Comparison of ENCODE assay signal across 29 cellular contexts in genomic region chr7:91660734-91661355, GRCh38.
DNase-seq lines count a peak whose midpoint lies in the region; ATAC-seq and TF ChIP-seq lines count a peak whose summit lies in the region.
"Had no signal": no experiment of that assay in that cellular context is flagged by ENCODE, and none has a peak within 500 bp of the region (broad histone marks: within the 10 kb centered on the region; RNA-seq: fewer than 3 reads in every experiment).

No MANE protein-coding gene starts in this region.

- TF ChIP-seq CTCF in GM12865 (IDR thresholded peaks at IDR 0.05; ENCODE audit: insufficient read depth, low read depth, low read length, missing control alignments) (no peak), coronary artery (IDR thresholded peaks at IDR 0.05) (no peak)

- no peaks in the 10 kb centered on the region for H3K36me3 ChIP-seq in Karpas-422 (ENCODE audit: insufficient read depth, low read length)
- H3K36me3 ChIP-seq: BLaER1 treated with 17β-estradiol and CSF1 and Interleukin-3, amounts not matched to agents 10 nM and 100 nM; gastrocnemius medialis; ovary; right atrium auricular region; thoracic aorta; vagina had no signal

- H3K9me3 ChIP-seq in Karpas-422 (ENCODE audit: low read length) = no peaks in the 10 kb centered on the region
- H3K9me3 ChIP-seq: BLaER1 treated with 17β-estradiol and CSF1 and Interleukin-3, amounts not matched to agents 10 nM and 100 nM; Caco-2; gastrocnemius medialis; ovary; right atrium auricular region; thoracic aorta; vagina had no signal

- no peak overlapping the region for H3K9ac ChIP-seq in Karpas-422 (ENCODE audit: low read length)
- H3K9ac ChIP-seq: BLaER1 treated with 17β-estradiol and CSF1 and Interleukin-3, amounts not matched to agents 10 nM and 100 nM had no signal

- no peaks in the 10 kb centered on the region for H3K9me2 ChIP-seq in Karpas-422 (replicated peaks; ENCODE audit: insufficient read depth, low read length)

- no peak overlapping the region for H3K27ac ChIP-seq in coronary artery
- no peak overlapping the region for H3K27ac ChIP-seq in Karpas-422 (ENCODE audit: low read length)
- H3K27ac ChIP-seq: BLaER1 treated with 17β-estradiol and CSF1 and Interleukin-3, amounts not matched to agents 10 nM and 100 nM; gastrocnemius medialis; ovary; right atrium auricular region; thoracic aorta; vagina had no signal

- DNase-seq in GM12865 (ENCODE audit: low read depth) (peak; percentile 17), coronary artery (ENCODE audit: low spot score) (no peak), Karpas-422 (no peak)
- DNase-seq in activated CD4-positive, alpha-beta T cell treated with anti-CD3 and anti-CD28 coated beads, Interleukin-2, amount 50 U/mL, for 48 hours = no peak
- DNase-seq: ACHN; activated effector memory CD4-positive, alpha-beta T cell treated with anti-CD3 and anti-CD28 coated beads, Interleukin-2, amount 50 U/mL, for 16 hours; activated naive CD8-positive, alpha-beta T cell treated with anti-CD3 and anti-CD28 coated beads, Interleukin-2, amount 10 ng/mL, durations not matched to agents 7 days and 5 days; Caco-2; DMS79; effector CD4-positive, alpha-beta T cell; erythroblast; gastrocnemius medialis; GF-D8; hypothalamus; NCI-H2029 treated with DMSO at 0.1 percent for 48 hours; NCI-H345; NCI-H774; nephron progenitor cell; ovary; stimulated activated CD4-positive, alpha-beta T cell treated with anti-CD3 and anti-CD28 coated beads, Interleukin-4, amount 100 ng/mL, for 1 hour; stimulated activated naive CD4-positive, alpha-beta T cell had no signal

- H3K4me3 ChIP-seq in GM12865 (ENCODE audit: low read depth, low read length) (no peak overlapping the region), coronary artery (no peak overlapping the region), Karpas-422 (ENCODE audit: low read length) (no peak overlapping the region)
- H3K4me3 ChIP-seq: BLaER1 treated with 17β-estradiol and CSF1 and Interleukin-3, amounts not matched to agents 10 nM and 100 nM; gastrocnemius medialis; ovary; right atrium auricular region; thoracic aorta; vagina had no signal

- no peak overlapping the region for H3K4me2 ChIP-seq in Karpas-422 (ENCODE audit: low read depth, low read length, poor library complexity, severe bottlenecking)
- H3K4me2 ChIP-seq: BLaER1 treated with 17β-estradiol and CSF1 and Interleukin-3, amounts not matched to agents 10 nM and 100 nM had no signal

- ATAC-seq in GM19023 (IDR thresholded peaks at IDR 0.05; ENCODE audit: unreplicated experiment) = peak; percentile 63
- ATAC-seq in HG03565 (IDR thresholded peaks at IDR 0.05; ENCODE audit: unreplicated experiment) = peak; percentile 54
- ATAC-seq in esophagus mucosa = peak; percentile 86
- ATAC-seq in HG03175 (IDR thresholded peaks at IDR 0.05; ENCODE audit: unreplicated experiment) = no peak
- ATAC-seq: gastrocnemius medialis had no signal

- no peak overlapping the region for H2AFZ ChIP-seq in Karpas-422 (ENCODE audit: low read length)

- H3K79me2 ChIP-seq in Karpas-422 (ENCODE audit: low read length) = no peaks in the 10 kb centered on the region

- H4K20me1 ChIP-seq in Karpas-422 (ENCODE audit: insufficient read depth, low read depth, low read length) = no peaks in the 10 kb centered on the region
- H4K20me1 ChIP-seq: BLaER1 treated with 17β-estradiol and CSF1 and Interleukin-3, amounts not matched to agents 10 nM and 100 nM had no signal

- no peaks in the 10 kb centered on the region for H3K4me1 ChIP-seq in Karpas-422 (ENCODE audit: low read length)
- H3K4me1 ChIP-seq: BLaER1 treated with 17β-estradiol and CSF1 and Interleukin-3, amounts not matched to agents 10 nM and 100 nM; Caco-2; gastrocnemius medialis; right atrium auricular region had no signal

- no peaks in the 10 kb centered on the region; the same call in 1 of the 2 replicates for H3K27me3 ChIP-seq in Karpas-422 (ENCODE audit: low read length)
- H3K27me3 ChIP-seq: BLaER1 treated with 17β-estradiol and CSF1 and Interleukin-3, amounts not matched to agents 10 nM and 100 nM; gastrocnemius medialis; ovary; right atrium auricular region; vagina had no signal
